In the genomic region with DNA sequence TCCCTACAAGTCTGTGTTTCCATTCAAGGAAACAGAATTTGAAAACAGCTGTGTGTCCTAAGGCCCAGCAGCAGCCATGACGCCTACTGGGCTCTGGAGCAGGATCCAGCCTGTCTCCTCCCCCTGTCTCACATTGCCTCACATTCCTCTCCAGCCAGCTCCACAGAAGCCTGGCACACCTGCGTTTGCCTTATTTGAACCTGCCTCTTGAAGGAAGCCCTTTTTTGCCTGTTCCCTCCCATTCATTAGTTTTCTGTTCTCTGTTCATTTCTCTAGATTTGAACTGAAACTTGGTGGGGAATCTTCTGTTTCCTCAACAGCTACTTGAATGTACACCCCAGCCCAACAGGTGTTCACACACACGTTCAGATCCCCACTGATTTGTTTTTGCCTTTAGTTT, we compare ENCODE assay signal across 12 cellular contexts.
DNase-seq lines count a peak whose midpoint lies in the region; ATAC-seq and TF ChIP-seq lines count a peak whose summit lies in the region.
"Had no signal": no experiment of that assay in that cellular context is flagged by ENCODE, and none has a peak within 500 bp of the region (broad histone marks: within the 10 kb centered on the region; RNA-seq: fewer than 3 reads in every experiment).

No MANE protein-coding gene starts in this region.

- no peaks in the 10 kb centered on the region for H3K9me3 ChIP-seq in esophagus muscularis mucosa

- H3K27me3 ChIP-seq in esophagus muscularis mucosa = no peaks in the 10 kb centered on the region

- no peak overlapping the region for H3K4me3 ChIP-seq in epithelial cell of esophagus (ENCODE audit: low read length)
- no peak overlapping the region for H3K4me3 ChIP-seq in esophagus muscularis mucosa
- no peak overlapping the region for H3K4me3 ChIP-seq in lower leg skin (ENCODE audit: low read depth, poor library complexity, severe bottlenecking)

- intact Hi-C loops in esophagus muscularis mucosa (cut with DNase I) (no loop called here), lower leg skin (cut with DNase I; ENCODE audit: low total_unique reads) (no loop called here)

- 71% methylated on average over 3 of the region's 3 CpGs for WGBS in esophagus muscularis mucosa
- 42 to 47% methylated on average over 3 of the region's 3 CpGs for WGBS in lower leg skin, 2 donors

- H3K36me3 ChIP-seq in esophagus muscularis mucosa = no peaks in the 10 kb centered on the region

- TF ChIP-seq POLR2A in esophagus muscularis mucosa (IDR thresholded peaks at IDR 0.05; ENCODE audit: low read depth) (no peak), lower leg skin (IDR thresholded peaks at IDR 0.05) (no peak)

- no peak for TF ChIP-seq EP300 in esophagus muscularis mucosa (IDR thresholded peaks at IDR 0.05)

- no peak for TF ChIP-seq CTCF in epithelial cell of esophagus (IDR thresholded peaks at IDR 0.05; ENCODE audit: insufficient read depth, low read depth, low read length, missing control alignments)
- no peak for TF ChIP-seq CTCF in esophagus muscularis mucosa (IDR thresholded peaks at IDR 0.05)
- TF ChIP-seq CTCF in lower leg skin (IDR thresholded peaks at IDR 0.05) = no peak

- peak; percentile 48 for DNase-seq in epithelial cell of esophagus (ENCODE audit: low read depth)
- no peak for DNase-seq in esophagus muscularis mucosa (ENCODE audit: extremely low spot score)
- no peak for DNase-seq in substantia nigra (lab: John Stamatoyannopoulos, UW)
- no peak for DNase-seq in lower leg skin (ENCODE audit: low spot score in 2 of 2)
- no peak for DNase-seq in NCI-H2227 treated with DMSO at 0.1 percent for 48 hours (lab: John Stamatoyannopoulos, UW)
- DNase-seq: activated CD4-positive, CD25-positive, alpha-beta regulatory T cell; NCI-H1930; stimulated activated CD4-positive, alpha-beta T cell treated with anti-CD3 and anti-CD28 coated beads, Interleukin-2, amount 100 ng/mL, for 48 hours; stimulated activated naive B cell treated with anti-CD40 and anti-IgM and Interleukin-4, amounts not matched to agents 10 μg/mL and 1 μg/mL and 100 μg/mL, for 72 hours had no signal

- peak; percentile 43 for ATAC-seq in GM18508 (IDR thresholded peaks at IDR 0.05; ENCODE audit: insufficient read depth, unreplicated experiment)
- ATAC-seq in GM21390 (IDR thresholded peaks at IDR 0.05; ENCODE audit: unreplicated experiment) = peak; percentile 63
- peak; percentile 65 for ATAC-seq in HG03095 (IDR thresholded peaks at IDR 0.05; ENCODE audit: unreplicated experiment)
- ATAC-seq: stimulated activated naive B cell treated with anti-CD40 and anti-IgM and Interleukin-4, amounts not matched to agents 10 μg/mL and 1 μg/mL and 100 μg/mL, for 72 hours had no signal

- no peaks in the 10 kb centered on the region for H3K4me1 ChIP-seq in esophagus muscularis mucosa

- H3K27ac ChIP-seq in esophagus muscularis mucosa (replicated peaks in 1 of 4) = no peak overlapping the region
- H3K27ac ChIP-seq in substantia nigra (ENCODE audit: low read depth, low read length, poor library complexity, severe bottlenecking) = no peak overlapping the region
